16 cellular contexts compared by ENCODE assay signal in genomic region chr3:114685053-114685630, GRCh38.
DNase-seq lines count a peak whose midpoint lies in the region; ATAC-seq and FAIRE-seq lines count a peak whose summit lies in the region.
"Had no signal": no experiment of that assay in that cellular context is flagged by ENCODE, and none has a peak within 500 bp of the region (broad histone marks: within the 10 kb centered on the region; RNA-seq: fewer than 3 reads in every experiment).

No MANE protein-coding gene starts in this region.

- no peak for DNase-seq in right cardiac atrium
- DNase-seq in cardiac septum (ENCODE audit: low spot score), result no peak
- peak; percentile 8 to 63 for DNase-seq in lung microvascular endothelial cell (ENCODE audit: low read depth in 2 of 2)
- no peak for DNase-seq in midbrain (lab: John Stamatoyannopoulos, UW)
- no peak for DNase-seq in activated T-helper 1 cell treated with anti-CD3 and anti-CD28 coated beads, Interleukin-12 subunit alpha, Interleukin-12 subunit beta, Interleukin-2, Interleukin-4 antibody, amounts not matched to agents 30 ng/mL and 10 ng/mL and 1 ng/mL, durations not matched to agents 14 hours and 24 hours and 36 hours (ENCODE audit: low spot score)
- DNase-seq in T-helper 1 cell, result no peak
- no peak for DNase-seq in small intestine
- DNase-seq: activated CD8-positive, alpha-beta memory T cell treated with anti-CD3 and anti-CD28 coated beads, Interleukin-2, amount 10 ng/mL, durations not matched to agents 7 days and 5 days; activated naive CD4-positive, alpha-beta T cell; effector CD8-positive, alpha-beta T cell; NCI-H187 treated with DMSO at 0.1 percent for 48 hours; retina; RPMI8226; stimulated activated CD4-positive, alpha-beta T cell treated with anti-CD3 and anti-CD28 coated beads, Interleukin-4, amount 100 ng/mL, for 4 hours; transverse colon had no signal

- H3K27me3 ChIP-seq in right cardiac atrium (ENCODE audit: control insufficient read depth, insufficient read depth), result no peaks in the 10 kb centered on the region
- H3K27me3 ChIP-seq in small intestine (ENCODE audit: control insufficient read depth in 2 of 2, insufficient read depth in 2 of 2, low read length in 2 of 2), result no peaks in the 10 kb centered on the region
- H3K27me3 ChIP-seq: transverse colon had no signal

- H3K4me1 ChIP-seq in right cardiac atrium (ENCODE audit: control insufficient read depth, insufficient read depth, low read length), result peaks cover 2% of the 10 kb centered on the region
- H3K4me1 ChIP-seq in small intestine (ENCODE audit: control insufficient read depth in 2 of 2, insufficient read depth in 1 of 2, low read depth in 1 of 2, low read length in 1 of 2), result no peaks in the 10 kb centered on the region

- H3K9me3 ChIP-seq in right cardiac atrium (ENCODE audit: control insufficient read depth, low read length), result no peaks in the 10 kb centered on the region
- no peaks in the 10 kb centered on the region for H3K9me3 ChIP-seq in small intestine (ENCODE audit: control insufficient read depth, low read depth)
- H3K9me3 ChIP-seq: transverse colon had no signal

- H3K27ac ChIP-seq in right cardiac atrium (ENCODE audit: low read length) (peak overlapping the region; percentile 39), small intestine (ENCODE audit: low read depth in 1 of 2, low read length in 1 of 2) (peak overlapping the region in 1 of 2 donors; percentile 44)
- H3K27ac ChIP-seq: transverse colon had no signal

- no peak for FAIRE-seq in small intestine (lab: Jason Lieb, UNC)

- 80% methylated on average over 6 of the region's 6 CpGs for WGBS in right cardiac atrium
- WGBS in small intestine, 3 donors, result 82 to 90% (median 86%) methylated on average over 6 of the region's 6 CpGs

- H3K36me3 Mint-ChIP-seq in dendritic cell treated with granulocyte-macrophage colony-stimulating factor and Interleukin-4, amounts not matched to agents 40 ng/mL and 50 ng/mL, for 4 days (ENCODE audit: low read depth), result no peaks in the 10 kb centered on the region
- H3K36me3 Mint-ChIP-seq in activated T-helper 1 cell treated with anti-CD3 and anti-CD28 coated beads, Interleukin-12 subunit alpha, Interleukin-12 subunit beta, Interleukin-2, Interleukin-4 antibody, amounts not matched to agents 30 ng/mL and 10 ng/mL and 1 ng/mL, durations not matched to agents 14 hours and 24 hours and 36 hours (ENCODE audit: low read depth), result no peaks in the 10 kb centered on the region

- H3K4me1 Mint-ChIP-seq in dendritic cell treated with granulocyte-macrophage colony-stimulating factor and Interleukin-4, amounts not matched to agents 40 ng/mL and 50 ng/mL, for 4 days (ENCODE audit: low read depth), result peaks cover 11% of the 10 kb centered on the region
- H3K4me1 Mint-ChIP-seq in activated T-helper 1 cell treated with anti-CD3 and anti-CD28 coated beads, Interleukin-12 subunit alpha, Interleukin-12 subunit beta, Interleukin-2, Interleukin-4 antibody, amounts not matched to agents 30 ng/mL and 10 ng/mL and 1 ng/mL, durations not matched to agents 14 hours and 24 hours and 36 hours (ENCODE audit: low read depth), result peaks cover 6% of the 10 kb centered on the region

- no peaks in the 10 kb centered on the region for H3K9me3 Mint-ChIP-seq in dendritic cell treated with granulocyte-macrophage colony-stimulating factor and Interleukin-4, amounts not matched to agents 40 ng/mL and 50 ng/mL, for 4 days
- no peaks in the 10 kb centered on the region for H3K9me3 Mint-ChIP-seq in activated T-helper 1 cell treated with anti-CD3 and anti-CD28 coated beads, Interleukin-12 subunit alpha, Interleukin-12 subunit beta, Interleukin-2, Interleukin-4 antibody, amounts not matched to agents 30 ng/mL and 10 ng/mL and 1 ng/mL, durations not matched to agents 14 hours and 24 hours and 36 hours

- H3K36me3 ChIP-seq in small intestine (ENCODE audit: control insufficient read depth in 2 of 2, insufficient read depth in 2 of 2, low read length in 2 of 2), result no peaks in the 10 kb centered on the region
- H3K36me3 ChIP-seq: transverse colon had no signal

- H3K27ac Mint-ChIP-seq in dendritic cell treated with granulocyte-macrophage colony-stimulating factor and Interleukin-4, amounts not matched to agents 40 ng/mL and 50 ng/mL, for 4 days, result peak overlapping the region; percentile 17
- H3K27ac Mint-ChIP-seq in activated T-helper 1 cell treated with anti-CD3 and anti-CD28 coated beads, Interleukin-12 subunit alpha, Interleukin-12 subunit beta, Interleukin-2, Interleukin-4 antibody, amounts not matched to agents 30 ng/mL and 10 ng/mL and 1 ng/mL, durations not matched to agents 14 hours and 24 hours and 36 hours, result no peak overlapping the region
- H3K27ac Mint-ChIP-seq: activated CD8-positive, alpha-beta memory T cell treated with anti-CD3 and anti-CD28 coated beads, Interleukin-2, amount 10 ng/mL, durations not matched to agents 7 days and 5 days had no signal

- H3K4me3 Mint-ChIP-seq in dendritic cell treated with granulocyte-macrophage colony-stimulating factor and Interleukin-4, amounts not matched to agents 40 ng/mL and 50 ng/mL, for 4 days, result no peak overlapping the region
- no peak overlapping the region for H3K4me3 Mint-ChIP-seq in activated T-helper 1 cell treated with anti-CD3 and anti-CD28 coated beads, Interleukin-12 subunit alpha, Interleukin-12 subunit beta, Interleukin-2, Interleukin-4 antibody, amounts not matched to agents 30 ng/mL and 10 ng/mL and 1 ng/mL, durations not matched to agents 14 hours and 24 hours and 36 hours
- H3K4me3 Mint-ChIP-seq: activated CD8-positive, alpha-beta memory T cell treated with anti-CD3 and anti-CD28 coated beads, Interleukin-2, amount 10 ng/mL, durations not matched to agents 7 days and 5 days had no signal

- no peaks in the 10 kb centered on the region for H3K27me3 Mint-ChIP-seq in dendritic cell treated with granulocyte-macrophage colony-stimulating factor and Interleukin-4, amounts not matched to agents 40 ng/mL and 50 ng/mL, for 4 days
- no peaks in the 10 kb centered on the region for H3K27me3 Mint-ChIP-seq in activated T-helper 1 cell treated with anti-CD3 and anti-CD28 coated beads, Interleukin-12 subunit alpha, Interleukin-12 subunit beta, Interleukin-2, Interleukin-4 antibody, amounts not matched to agents 30 ng/mL and 10 ng/mL and 1 ng/mL, durations not matched to agents 14 hours and 24 hours and 36 hours (ENCODE audit: insufficient read depth)
- H3K27me3 Mint-ChIP-seq: activated CD8-positive, alpha-beta memory T cell treated with anti-CD3 and anti-CD28 coated beads, Interleukin-2, amount 10 ng/mL, durations not matched to agents 7 days and 5 days had no signal

- peak in 1 of 2 donors; percentile 66 for ATAC-seq in right cardiac atrium
- ATAC-seq: activated CD8-positive, alpha-beta memory T cell treated with anti-CD3 and anti-CD28 coated beads, Interleukin-2, amount 10 ng/mL, durations not matched to agents 7 days and 5 days had no signal

- H3K4me3 ChIP-seq in right cardiac atrium (ENCODE audit: low read length) (peak overlapping the region; percentile 36), small intestine (ENCODE audit: low read depth in 1 of 2, low read length in 2 of 2) (no peak overlapping the region)
- H3K4me3 ChIP-seq: transverse colon had no signal

- intact Hi-C loops in right cardiac atrium (cut with DNase I) (no loop called here), cardiac septum (cut with DNase I) (loop anchor here (10.0 kb wide), 1 partner anchor 120 kb away; no protein-coding TSS in a partner anchor)
- intact Hi-C loops in dendritic cell treated with granulocyte-macrophage colony-stimulating factor and Interleukin-4, amounts not matched to agents 40 ng/mL and 50 ng/mL, for 4 days (cut with micrococcal nuclease), result no loop called here
- intact Hi-C loops in activated T-helper 1 cell treated with anti-CD3 and anti-CD28 coated beads, Interleukin-12 subunit alpha, Interleukin-12 subunit beta, Interleukin-2, Interleukin-4 antibody, amounts not matched to agents 30 ng/mL and 10 ng/mL and 1 ng/mL, durations not matched to agents 14 hours and 24 hours and 36 hours (cut with micrococcal nuclease), result no loop called here

Comparison
In these comparisons a context has a peak if more than half of its experiments do, and no peak if none do; other contexts are left out.
1. DNase-seq: peak in lung microvascular endothelial cell (2 of 2); none in right cardiac atrium (0 of 3), cardiac septum (single experiment), midbrain (single experiment), activated T-helper 1 cell treated with anti-CD3 and anti-CD28 coated beads, Interleukin-12 subunit alpha, Interleukin-12 subunit beta, Interleukin-2, Interleukin-4 antibody, amounts not matched to agents 30 ng/mL and 10 ng/mL and 1 ng/mL, durations not matched to agents 14 hours and 24 hours and 36 hours (single experiment), T-helper 1 cell (0 of 5) and small intestine (single experiment).